ENCODE assay signal across 11 cellular contexts in genomic region chr21:42193131-42193671, GRCh38. TPM values are rescaled to one million over a fixed set of nuclear protein-coding genes. Genes with fewer than 3 reads are reported as not detected.
DNase-seq lines count a peak whose midpoint lies in the region; ATAC-seq, FAIRE-seq and TF ChIP-seq lines count a peak whose summit lies in the region.
"Had no signal": no experiment of that assay in that cellular context is flagged by ENCODE, and none has a peak within 500 bp of the region (broad histone marks: within the 10 kb centered on the region; RNA-seq: fewer than 3 reads in every experiment).

No MANE protein-coding gene starts in this region.

- H3K18ac ChIP-seq in trophoblast cell (ENCODE audit: low read length): no peak overlapping the region

- no peak overlapping the region for H3K9ac ChIP-seq in trophoblast cell (ENCODE audit: low read length)

- no peaks in the 10 kb centered on the region for H3K79me2 ChIP-seq in trophoblast cell (ENCODE audit: control insufficient read depth, insufficient read depth, low read length, poor library complexity)

- H4K91ac ChIP-seq in trophoblast cell (ENCODE audit: low read depth, low read length): no peak overlapping the region

- H3K79me1 ChIP-seq in trophoblast cell (ENCODE audit: low read length): no peaks in the 10 kb centered on the region

- TF ChIP-seq POLR2A in testis (IDR thresholded peaks at IDR 0.05) (no peak), H54 (IDR thresholded peaks at IDR 0.05; ENCODE audit: low read depth, low read length) (no peak)

- H4K12ac ChIP-seq in trophoblast cell (ENCODE audit: low read depth, low read length): no peak overlapping the region

- peak; percentile 53 for ATAC-seq in activated naive CD8-positive, alpha-beta T cell treated with anti-CD3 and anti-CD28 coated beads, Interleukin-2, amount 10 ng/mL, durations not matched to agents 7 days and 5 days (ENCODE audit: low read depth)
- no peak for ATAC-seq in HG03354 (IDR thresholded peaks at IDR 0.05; ENCODE audit: poor library complexity, severe bottlenecking, unreplicated experiment)

- no peak for TF ChIP-seq CTCF in testis (IDR thresholded peaks at IDR 0.05)

- H3K14ac ChIP-seq in trophoblast cell (ENCODE audit: low read length): no peak overlapping the region

- H3K36me3 ChIP-seq in trophoblast cell (ENCODE audit: control insufficient read depth in 1 of 2, insufficient read depth in 2 of 2, low read length in 2 of 2) (no peaks in the 10 kb centered on the region), testis (ENCODE audit: low read depth, missing control alignments) (no peaks in the 10 kb centered on the region)

- POLR2A ChIA-PET in activated naive CD8-positive, alpha-beta T cell treated with anti-CD3 and anti-CD28 coated beads, Interleukin-2, amount 10 ng/mL, durations not matched to agents 7 days and 5 days (lab: Charles Lee): interaction anchor here (1.0 to 9.0 kb wide), 9 partner anchors 8 to 211 kb away, joined by 3 to 92 read pairs (median 6); partner anchors contain the start of genes ABCG1 and UBASH3A

- DNase-seq in ELR (ENCODE audit: low read depth): peak; percentile 47
- DNase-seq in activated CD4-positive, alpha-beta T cell treated with anti-CD3 and anti-CD28 coated beads, Interleukin-2, amount 50 U/mL, for 1 hour: peak; percentile 66
- DNase-seq in activated naive CD8-positive, alpha-beta T cell treated with anti-CD3 and anti-CD28 coated beads, Interleukin-2, amount 10 ng/mL, durations not matched to agents 7 days and 5 days: peak; percentile 85
- DNase-seq in trophoblast cell: peak; percentile 95 to 96
- DNase-seq in NCI-H774 (lab: John Stamatoyannopoulos, UW): no peak
- DNase-seq in testis: no peak
- no peak for DNase-seq in H54 (ENCODE audit: insufficient read length, low spot score)
- DNase-seq: erythroblast, NCI-H748 treated with DMSO at 0.1 percent for 48 hours had no signal

- H2AFZ ChIP-seq in trophoblast cell (ENCODE audit: insufficient read depth, low read length, poor library complexity): no peak overlapping the region

- H4K8ac ChIP-seq in trophoblast cell (ENCODE audit: low read depth, low read length): no peak overlapping the region

- intact Hi-C loops in testis (cut with DNase I; ENCODE audit: low total_unique reads): no loop called here

- H3K4me1 Mint-ChIP-seq in activated naive CD8-positive, alpha-beta T cell treated with anti-CD3 and anti-CD28 coated beads, Interleukin-2, amount 10 ng/mL, durations not matched to agents 7 days and 5 days: peaks cover 62% of the 10 kb centered on the region

- no peak overlapping the region for H3K23ac ChIP-seq in trophoblast cell (ENCODE audit: low read length)

- H3K4me2 ChIP-seq in trophoblast cell (ENCODE audit: low read length): no peak overlapping the region

- peak overlapping the region; percentile 67 for H3K4me3 Mint-ChIP-seq in activated naive CD8-positive, alpha-beta T cell treated with anti-CD3 and anti-CD28 coated beads, Interleukin-2, amount 10 ng/mL, durations not matched to agents 7 days and 5 days
- H3K4me3 Mint-ChIP-seq: memory B cell had no signal

- H3K4me1 ChIP-seq in trophoblast cell (ENCODE audit: control insufficient read depth in 1 of 2, insufficient read depth in 2 of 2, low read length in 2 of 2) (peaks cover 3 to 4% of the 10 kb centered on the region in 2 experiments), testis (no peaks in the 10 kb centered on the region)

- H3K4me3 ChIP-seq in trophoblast cell (ENCODE audit: low read depth, low read length): no peak overlapping the region
- H3K4me3 ChIP-seq in testis: no peak overlapping the region

- no peak overlapping the region for H2BK120ac ChIP-seq in trophoblast cell (ENCODE audit: insufficient read depth, low read length, poor library complexity)

- H2AK5ac ChIP-seq in trophoblast cell (ENCODE audit: low read length): no peak overlapping the region

- H3K9me3 ChIP-seq in trophoblast cell (ENCODE audit: insufficient read depth, low read depth, low read length) (no peaks in the 10 kb centered on the region), testis (no peaks in the 10 kb centered on the region)

- H3K27me3 ChIP-seq in trophoblast cell (ENCODE audit: insufficient read depth, low read length) (no peaks in the 10 kb centered on the region), testis (no peaks in the 10 kb centered on the region)

- H3K27me3 Mint-ChIP-seq in activated naive CD8-positive, alpha-beta T cell treated with anti-CD3 and anti-CD28 coated beads, Interleukin-2, amount 10 ng/mL, durations not matched to agents 7 days and 5 days: peaks cover 9% of the 10 kb centered on the region
- H3K27me3 Mint-ChIP-seq: memory B cell had no signal

- peaks cover 2% of the 10 kb centered on the region for H3K9me3 Mint-ChIP-seq in activated naive CD8-positive, alpha-beta T cell treated with anti-CD3 and anti-CD28 coated beads, Interleukin-2, amount 10 ng/mL, durations not matched to agents 7 days and 5 days
- H3K9me3 Mint-ChIP-seq: memory B cell had no signal

- FAIRE-seq in H54 (lab: Jason Lieb, UNC): no peak

- H3K27ac ChIP-seq in trophoblast cell (ENCODE audit: low read depth, low read length): no peak overlapping the region
- no peak overlapping the region for H3K27ac ChIP-seq in testis

- no peak overlapping the region for H3K4ac ChIP-seq in trophoblast cell (ENCODE audit: low read depth, low read length)

- H2BK5ac ChIP-seq in trophoblast cell (ENCODE audit: low read depth, low read length, poor library complexity): no peak overlapping the region

- H3K36me3 Mint-ChIP-seq in activated naive CD8-positive, alpha-beta T cell treated with anti-CD3 and anti-CD28 coated beads, Interleukin-2, amount 10 ng/mL, durations not matched to agents 7 days and 5 days: peaks cover 1% of the 10 kb centered on the region
- H3K36me3 Mint-ChIP-seq: memory B cell had no signal

- H3K27ac Mint-ChIP-seq in activated naive CD8-positive, alpha-beta T cell treated with anti-CD3 and anti-CD28 coated beads, Interleukin-2, amount 10 ng/mL, durations not matched to agents 7 days and 5 days: peak overlapping the region; percentile 40
- H3K27ac Mint-ChIP-seq: memory B cell had no signal

- no peak overlapping the region for H2BK12ac ChIP-seq in trophoblast cell (ENCODE audit: low read length)

- no CpG with 5 or more reads among the region's 9 CpGs for WGBS in trophoblast cell (ENCODE audit: extremely low coverage, insufficient coverage, insufficient read length)
- WGBS in testis, 2 donors: 76 to 88% methylated on average over 9 of the region's 9 CpGs

RNA-seq across cellular contexts. Expression of gene ABCG1, which starts 25.7 kb away (rescaled TPM):
- 10 to 100 TPM; 12.2 to 13.2 TPM for total RNA-seq in activated naive CD8-positive, alpha-beta T cell treated with anti-CD3 and anti-CD28 coated beads, Interleukin-2, amount 10 ng/mL, durations not matched to agents 7 days and 5 days
- 0.70 and 0.99 TPM in 2 replicates for polyA plus RNA-seq in trophoblast cell (2013)
- 1 to 10 TPM; 4.6 to 5.9 TPM for total RNA-seq in testis
- 5.1 TPM for polyA plus RNA-seq in testis (ENCODE audit: insufficient read depth, low read depth, low replicate concordance)

Comparison
In these comparisons a context has a peak if more than half of its experiments do, and no peak if none do; other contexts are left out.
1. DNase-seq: peak in ELR (single experiment), activated CD4-positive, alpha-beta T cell treated with anti-CD3 and anti-CD28 coated beads, Interleukin-2, amount 50 U/mL, for 1 hour (single experiment), activated naive CD8-positive, alpha-beta T cell treated with anti-CD3 and anti-CD28 coated beads, Interleukin-2, amount 10 ng/mL, durations not matched to agents 7 days and 5 days (single experiment) and trophoblast cell (2 of 2); none in NCI-H774 (single experiment), testis (single experiment) and H54 (single experiment).